In the genomic region with DNA sequence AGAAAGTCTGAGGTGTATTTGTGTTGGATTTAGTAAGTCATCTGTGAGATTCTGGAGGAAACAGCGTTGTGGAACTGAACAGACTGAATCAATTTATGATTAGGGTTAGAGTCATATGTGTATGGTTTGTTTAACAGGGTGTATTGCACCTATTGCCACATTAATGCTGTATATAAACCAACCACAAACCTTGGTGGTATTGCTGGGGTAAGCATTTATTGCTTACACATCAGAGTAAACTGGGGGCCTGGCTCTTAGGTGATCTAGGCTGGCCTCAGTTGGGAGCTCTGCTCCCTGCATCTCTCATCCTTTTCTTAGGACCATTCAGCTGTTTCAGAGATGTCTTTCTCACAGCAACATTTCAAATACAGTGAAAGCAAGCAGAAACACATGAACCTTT, we compare ENCODE assay signal across 22 cellular contexts. TPM values are rescaled to one million over a fixed set of nuclear protein-coding genes. Genes with fewer than 3 reads are reported as not detected.
"Had no signal": no experiment of that assay in that cellular context is flagged by ENCODE, and none has a peak within 500 bp of the region (broad histone marks: within the 10 kb centered on the region; RNA-seq: fewer than 3 reads in every experiment).

No MANE protein-coding gene starts in this region.

- H3K4me1 Mint-ChIP-seq: T-cell had no signal

- ATAC-seq: Panc1, T-cell had no signal

- H3K4me2 ChIP-seq: SK-N-SH had no signal

- H3K4me3 Mint-ChIP-seq: T-cell had no signal

- H3K27ac ChIP-seq: HL-60, RWPE1 had no signal

- FAIRE-seq: HTR-8/SVneo had no signal

- H3K9ac ChIP-seq: SK-N-SH had no signal

- H3K27me3 Mint-ChIP-seq: T-cell had no signal

- H3K27ac Mint-ChIP-seq: T-cell had no signal

- DNase-seq: KBM-7, MV-4-11, NCI-H1048, NCI-H1105, NCI-H1417, NCI-H1436 treated with DMSO at 0.1 percent for 48 hours, NCI-H1694, NCI-H187 treated with DMSO at 0.1 percent for 48 hours, NCI-H2029 treated with DMSO at 0.1 percent for 48 hours, NCI-H2107, NCI-H2227 treated with DMSO at 0.1 percent for 48 hours, NCI-H524, NCI-H526 treated with DMSO at 0.1 percent for 48 hours, NCI-H748 treated with DMSO at 0.1 percent for 48 hours, SHP77, SK-N-SH, SW 1271, T-cell had no signal

RNA-seq across cellular contexts. Expression of gene GRB14, which starts 59.7 kb away (rescaled TPM):
- total RNA-seq: T-cell had no signal
